16 cellular contexts compared by ENCODE assay signal in genomic region chr17:81448960-81449359, GRCh38. TPM values are rescaled to one million over a fixed set of nuclear protein-coding genes. Genes with fewer than 3 reads are reported as not detected.
DNase-seq lines count a peak whose midpoint lies in the region; ATAC-seq and TF ChIP-seq lines count a peak whose summit lies in the region.
"Had no signal": no experiment of that assay in that cellular context is flagged by ENCODE, and none has a peak within 500 bp of the region (broad histone marks: within the 10 kb centered on the region; RNA-seq: fewer than 3 reads in every experiment).

No MANE protein-coding gene starts in this region.

- ATAC-seq in activated T-helper 17 cell treated with anti-CD3 and anti-CD28 coated beads, Interleukin-2, amount 50 U/mL, for 72 hours (replicated peaks), result no peak

- no peaks in the 10 kb centered on the region for H3K4me1 ChIP-seq in neuronal stem cell (ENCODE audit: control insufficient read depth in 2 of 2, insufficient read depth in 1 of 2, low read depth in 1 of 2, low read length in 2 of 2)
- H3K4me1 ChIP-seq: Caco-2 had no signal

- DNase-seq in NOMO-1 treated with DMSO at 0.1 percent for 48 hours (lab: John Stamatoyannopoulos, UW; ENCODE audit: unreplicated experiment) (peak; percentile 19), NOMO-1 treated with dmso at 0.1 percent for 144 hours (lab: John Stamatoyannopoulos, UW; ENCODE audit: unreplicated experiment) (no peak), HL-60 (ENCODE audit: low read depth in 1 of 2, low spot score in 1 of 2) (peak in 1 of 2 experiments; percentile 48), SK-N-DZ (ENCODE audit: low spot score) (peak; percentile 53), neuronal stem cell (ENCODE audit: low spot score) (no peak), NCI-H2196 treated with DMSO at 0.1 percent for 48 hours (lab: John Stamatoyannopoulos, UW; ENCODE audit: unreplicated experiment) (no peak), NCI-H1092 treated with DMSO at 0.1 percent for 48 hours (lab: John Stamatoyannopoulos, UW) (no peak)
- DNase-seq: Caco-2; CD4-positive, alpha-beta T cell; GOT3; H9; IMR-90; KG1 had no signal

- peaks cover 2 to 39% of the 10 kb centered on the region in 2 donors for H3K36me3 ChIP-seq in neuronal stem cell (replicated peaks in 1 of 2; ENCODE audit: control insufficient read depth in 2 of 2, insufficient read depth in 2 of 2, low read length in 2 of 2)

- H3K36me3 Mint-ChIP-seq in activated T-helper 17 cell treated with anti-CD3 and anti-CD28 coated beads, Interleukin-2, amount 50 U/mL, for 72 hours (ENCODE audit: low read depth), result no peaks in the 10 kb centered on the region

- H3K4ac ChIP-seq in neuronal stem cell (ENCODE audit: low read length), result no peak overlapping the region

- no peak overlapping the region for H2BK120ac ChIP-seq in neuronal stem cell (ENCODE audit: low read depth, low read length)

- H3K9me3 Mint-ChIP-seq in activated T-helper 17 cell treated with anti-CD3 and anti-CD28 coated beads, Interleukin-2, amount 50 U/mL, for 72 hours, result no peaks in the 10 kb centered on the region
- H3K9me3 Mint-ChIP-seq: CD4-positive, alpha-beta T cell; H9 had no signal

- peak overlapping the region; percentile 39; the same call in 1 of the 2 replicates for H3K27ac ChIP-seq in HL-60 (replicated peaks)
- H3K27ac ChIP-seq in neuronal stem cell (replicated peaks; ENCODE audit: low read length), result no peak overlapping the region
- H3K27ac ChIP-seq: 22Rv1, C4-2B had no signal

- no CpG with 5 or more reads among the region's 12 CpGs for WGBS in neuronal stem cell (ENCODE audit: extremely low coverage in 2 of 2, insufficient read length in 2 of 2, insufficient replicate concordance in 1 of 2), 2 donors

- peaks cover 1% of the 10 kb centered on the region for H3K79me1 ChIP-seq in neuronal stem cell (ENCODE audit: low read depth, low read length)

- no peaks in the 10 kb centered on the region for H3K9me3 ChIP-seq in neuronal stem cell (replicated peaks in 1 of 2; ENCODE audit: control insufficient read depth in 2 of 2, insufficient read depth in 1 of 2, low read depth in 1 of 2, low read length in 2 of 2)
- H3K9me3 ChIP-seq: Caco-2 had no signal

- no peak overlapping the region for H2AFZ ChIP-seq in neuronal stem cell (ENCODE audit: low read length)

- H2BK5ac ChIP-seq in neuronal stem cell (ENCODE audit: low read length), result peak overlapping the region; percentile 66

- no peak for TF ChIP-seq CTCF in HL-60 (IDR thresholded peaks at IDR 0.05; ENCODE audit: insufficient read depth, low read length)

- H3K4me1 Mint-ChIP-seq in activated T-helper 17 cell treated with anti-CD3 and anti-CD28 coated beads, Interleukin-2, amount 50 U/mL, for 72 hours, result peaks cover 5% of the 10 kb centered on the region

- no peak overlapping the region for H3K27ac Mint-ChIP-seq in activated T-helper 17 cell treated with anti-CD3 and anti-CD28 coated beads, Interleukin-2, amount 50 U/mL, for 72 hours
- H3K27ac Mint-ChIP-seq: CD4-positive, alpha-beta T cell; H9 had no signal

- H3K23ac ChIP-seq in neuronal stem cell (ENCODE audit: low read depth, low read length, poor library complexity), result no peak overlapping the region

- H3K4me2 ChIP-seq in neuronal stem cell (ENCODE audit: insufficient read depth, low read length, poor library complexity, severe bottlenecking), result no peak overlapping the region

- H4K91ac ChIP-seq in neuronal stem cell (ENCODE audit: low read depth, low read length, poor library complexity), result no peak overlapping the region

- H4K8ac ChIP-seq in neuronal stem cell (ENCODE audit: low read depth, low read length), result no peak overlapping the region

- H3K14ac ChIP-seq in neuronal stem cell (ENCODE audit: low read length), result no peak overlapping the region

- no peak overlapping the region for H3K4me3 Mint-ChIP-seq in activated T-helper 17 cell treated with anti-CD3 and anti-CD28 coated beads, Interleukin-2, amount 50 U/mL, for 72 hours
- H3K4me3 Mint-ChIP-seq: CD4-positive, alpha-beta T cell; H9 had no signal

- H2BK12ac ChIP-seq in neuronal stem cell (ENCODE audit: low read length), result no peak overlapping the region

- H3K27me3 Mint-ChIP-seq in activated T-helper 17 cell treated with anti-CD3 and anti-CD28 coated beads, Interleukin-2, amount 50 U/mL, for 72 hours, result no peaks in the 10 kb centered on the region
- H3K27me3 Mint-ChIP-seq: CD4-positive, alpha-beta T cell had no signal

- H3K27me3 ChIP-seq in HL-60 (ENCODE audit: insufficient read depth, poor library complexity, severe bottlenecking), result no peaks in the 10 kb centered on the region
- no peaks in the 10 kb centered on the region for H3K27me3 ChIP-seq in neuronal stem cell (ENCODE audit: control insufficient read depth in 3 of 3, insufficient read depth in 3 of 3, low read depth in 1 of 3, low read length in 3 of 3)

- no peak overlapping the region for H2BK15ac ChIP-seq in neuronal stem cell (ENCODE audit: low read length)

- H3K18ac ChIP-seq in neuronal stem cell (ENCODE audit: low read length), result no peak overlapping the region

- no peak overlapping the region for H3K9ac ChIP-seq in neuronal stem cell (ENCODE audit: low read depth, low read length, poor library complexity)

- no peak overlapping the region for H3K4me3 ChIP-seq in HL-60 (replicated peaks; ENCODE audit: insufficient read depth, low read length)
- H3K4me3 ChIP-seq in neuronal stem cell (ENCODE audit: low read length in 2 of 2), result no peak overlapping the region

- no peak overlapping the region for H2AK5ac ChIP-seq in neuronal stem cell (ENCODE audit: low read depth, low read length)

RNA-seq across cellular contexts. Expression of gene BAHCC1, which starts 53.7 kb away (rescaled TPM):
- polyA plus RNA-seq in SK-N-DZ (2014; cell fraction: cytosol; rRNA removed), result 6.6 and 15.1 TPM in 2 replicates
- 33.7 and 55.3 TPM in 2 replicates for polyA plus RNA-seq in SK-N-DZ (2014; cell fraction: nucleus; rRNA removed)
- 15.9 TPM for polyA plus RNA-seq in neuronal stem cell (2013, experiment 1 of 2)
- 17.5 TPM for polyA plus RNA-seq in neuronal stem cell (2013, experiment 2 of 2)
- under 1 TPM in 1 of 2 donors, not detected in 1; 0.26 TPM for total RNA-seq in activated T-helper 17 cell treated with anti-CD3 and anti-CD28 coated beads, Interleukin-2, amount 50 U/mL, for 72 hours

Comparison
In these comparisons a context has a peak if more than half of its experiments do, and no peak if none do; other contexts are left out.
1. DNase-seq: peak in NOMO-1 treated with DMSO at 0.1 percent for 48 hours (single experiment) and SK-N-DZ (single experiment); none in NOMO-1 treated with dmso at 0.1 percent for 144 hours (single experiment), neuronal stem cell (single experiment), NCI-H2196 treated with DMSO at 0.1 percent for 48 hours (single experiment) and NCI-H1092 treated with DMSO at 0.1 percent for 48 hours (single experiment).